Comparison of ENCODE assay signal across 26 cellular contexts in genomic region chr11:133937468-133937867, GRCh38.
"Had no signal": no experiment of that assay in that cellular context is flagged by ENCODE, and none has a peak within 500 bp of the region (broad histone marks: within the 10 kb centered on the region; RNA-seq: fewer than 3 reads in every experiment).

No MANE protein-coding gene starts in this region.

- H3K27me3 Mint-ChIP-seq: naive thymus-derived CD8-positive, alpha-beta T cell; natural killer cell treated with Interleukin-12 subunit alpha and Interleukin-12 subunit beta and Interleukin-15 and Interleukin-18, amount 100 ng/mL, for 72 hours; stimulated activated naive B cell treated with anti-CD40 and anti-IgM and Interleukin-4, amounts not matched to agents 10 μg/mL and 1 μg/mL and 100 μg/mL, for 72 hours; stimulated activated naive CD8-positive, alpha-beta T cell treated with anti-CD3 and anti-CD28 coated beads, Interleukin-15, Interleukin-2, amounts not matched to agents 100 ng/mL and 50 ng/mL, for 24 hours had no signal

- H3K9me3 ChIP-seq: ovary, prostate gland, right lobe of liver, sigmoid colon, stomach, thoracic aorta, thyroid gland, tibial nerve, upper lobe of left lung, vagina had no signal

- H3K27me3 ChIP-seq: ovary, right lobe of liver, sigmoid colon, stomach, thyroid gland, tibial nerve, upper lobe of left lung, vagina had no signal

- H3K4me1 ChIP-seq: prostate gland, right lobe of liver, sigmoid colon, thyroid gland, upper lobe of left lung, vagina had no signal

- H3K36me3 Mint-ChIP-seq: natural killer cell treated with Interleukin-12 subunit alpha and Interleukin-12 subunit beta and Interleukin-15 and Interleukin-18, amount 100 ng/mL, for 72 hours; stimulated activated naive B cell treated with anti-CD40 and anti-IgM and Interleukin-4, amounts not matched to agents 10 μg/mL and 1 μg/mL and 100 μg/mL, for 72 hours had no signal

- H3K9me3 Mint-ChIP-seq: naive thymus-derived CD8-positive, alpha-beta T cell; stimulated activated effector memory CD8-positive, alpha-beta T cell treated with anti-CD3 and anti-CD28 coated beads, Interleukin-12 subunit alpha, Interleukin-12 subunit beta, amount 100 ng/mL, for 72 hours; stimulated activated naive CD8-positive, alpha-beta T cell treated with anti-CD3 and anti-CD28 coated beads, Interleukin-15, Interleukin-2, amounts not matched to agents 100 ng/mL and 50 ng/mL, for 24 hours had no signal

- DNase-seq: naive thymus-derived CD8-positive, alpha-beta T cell; nephron progenitor cell; occipital lobe; ovary; right lobe of liver; sigmoid colon; small intestine; stimulated activated CD4-positive, alpha-beta T cell treated with anti-CD3 and anti-CD28 coated beads, Interleukin-15, amount 100 ng/mL, for 24 hours; stimulated activated CD4-positive, alpha-beta T cell treated with anti-CD3 and anti-CD28 coated beads, Interleukin-2, amount 100 ng/mL, for 24 hours; stimulated activated CD4-positive, alpha-beta T cell treated with anti-CD3 and anti-CD28 coated beads, Interleukin-2, amount 100 ng/mL, for 48 hours; stimulated activated CD4-positive, alpha-beta T cell treated with anti-CD3 and anti-CD28 coated beads, Interleukin-4, amount 100 ng/mL, for 24 hours; stimulated activated naive B cell treated with anti-CD40 and anti-IgM and Interleukin-4, amounts not matched to agents 10 μg/mL and 1 μg/mL and 100 μg/mL, for 72 hours; stimulated activated naive CD4-positive, alpha-beta T cell treated with Interleukin-2 at 50 U/mL for 16 hours; stomach; thyroid gland; trophoblast cell; upper lobe of left lung had no signal

- H3K27ac Mint-ChIP-seq: naive thymus-derived CD8-positive, alpha-beta T cell; natural killer cell treated with Interleukin-12 subunit alpha and Interleukin-12 subunit beta and Interleukin-15 and Interleukin-18, amount 100 ng/mL, for 72 hours; stimulated activated effector memory CD8-positive, alpha-beta T cell treated with anti-CD3 and anti-CD28 coated beads, Interleukin-12 subunit alpha, Interleukin-12 subunit beta, amount 100 ng/mL, for 72 hours; stimulated activated naive B cell treated with anti-CD40 and anti-IgM and Interleukin-4, amounts not matched to agents 10 μg/mL and 1 μg/mL and 100 μg/mL, for 72 hours; stimulated activated naive CD8-positive, alpha-beta T cell treated with anti-CD3 and anti-CD28 coated beads, Interleukin-15, Interleukin-2, amounts not matched to agents 100 ng/mL and 50 ng/mL, for 24 hours had no signal

- H3K4me1 Mint-ChIP-seq: stimulated activated naive B cell treated with anti-CD40 and anti-IgM and Interleukin-4, amounts not matched to agents 10 μg/mL and 1 μg/mL and 100 μg/mL, for 72 hours had no signal

- H3K36me3 ChIP-seq: ovary, prostate gland, right lobe of liver, upper lobe of left lung had no signal

- H3K4me3 Mint-ChIP-seq: naive thymus-derived CD8-positive, alpha-beta T cell; natural killer cell treated with Interleukin-12 subunit alpha and Interleukin-12 subunit beta and Interleukin-15 and Interleukin-18, amount 100 ng/mL, for 72 hours; nephron progenitor cell; neural crest cell; stimulated activated effector memory CD8-positive, alpha-beta T cell treated with anti-CD3 and anti-CD28 coated beads, Interleukin-12 subunit alpha, Interleukin-12 subunit beta, amount 100 ng/mL, for 72 hours; stimulated activated naive B cell treated with anti-CD40 and anti-IgM and Interleukin-4, amounts not matched to agents 10 μg/mL and 1 μg/mL and 100 μg/mL, for 72 hours; stimulated activated naive CD8-positive, alpha-beta T cell treated with anti-CD3 and anti-CD28 coated beads, Interleukin-15, Interleukin-2, amounts not matched to agents 100 ng/mL and 50 ng/mL, for 24 hours had no signal

- ATAC-seq: naive thymus-derived CD8-positive, alpha-beta T cell; natural killer cell treated with Interleukin-12 subunit alpha and Interleukin-12 subunit beta and Interleukin-15 and Interleukin-18, amount 100 ng/mL, for 72 hours; right cardiac atrium; right lobe of liver; stimulated activated effector memory CD8-positive, alpha-beta T cell treated with anti-CD3 and anti-CD28 coated beads, Interleukin-12 subunit alpha, Interleukin-12 subunit beta, amount 100 ng/mL, for 72 hours; stimulated activated naive B cell treated with anti-CD40 and anti-IgM and Interleukin-4, amounts not matched to agents 10 μg/mL and 1 μg/mL and 100 μg/mL, for 72 hours had no signal

- H3K4me3 ChIP-seq: ovary, prostate gland, right lobe of liver, sigmoid colon, stomach, thoracic aorta, thyroid gland, tibial nerve, upper lobe of left lung, vagina had no signal

- H3K27ac ChIP-seq: ovary, prostate gland, right lobe of liver, sigmoid colon, stomach, thoracic aorta, thyroid gland, tibial nerve, upper lobe of left lung, vagina had no signal
